In the genomic region with DNA sequence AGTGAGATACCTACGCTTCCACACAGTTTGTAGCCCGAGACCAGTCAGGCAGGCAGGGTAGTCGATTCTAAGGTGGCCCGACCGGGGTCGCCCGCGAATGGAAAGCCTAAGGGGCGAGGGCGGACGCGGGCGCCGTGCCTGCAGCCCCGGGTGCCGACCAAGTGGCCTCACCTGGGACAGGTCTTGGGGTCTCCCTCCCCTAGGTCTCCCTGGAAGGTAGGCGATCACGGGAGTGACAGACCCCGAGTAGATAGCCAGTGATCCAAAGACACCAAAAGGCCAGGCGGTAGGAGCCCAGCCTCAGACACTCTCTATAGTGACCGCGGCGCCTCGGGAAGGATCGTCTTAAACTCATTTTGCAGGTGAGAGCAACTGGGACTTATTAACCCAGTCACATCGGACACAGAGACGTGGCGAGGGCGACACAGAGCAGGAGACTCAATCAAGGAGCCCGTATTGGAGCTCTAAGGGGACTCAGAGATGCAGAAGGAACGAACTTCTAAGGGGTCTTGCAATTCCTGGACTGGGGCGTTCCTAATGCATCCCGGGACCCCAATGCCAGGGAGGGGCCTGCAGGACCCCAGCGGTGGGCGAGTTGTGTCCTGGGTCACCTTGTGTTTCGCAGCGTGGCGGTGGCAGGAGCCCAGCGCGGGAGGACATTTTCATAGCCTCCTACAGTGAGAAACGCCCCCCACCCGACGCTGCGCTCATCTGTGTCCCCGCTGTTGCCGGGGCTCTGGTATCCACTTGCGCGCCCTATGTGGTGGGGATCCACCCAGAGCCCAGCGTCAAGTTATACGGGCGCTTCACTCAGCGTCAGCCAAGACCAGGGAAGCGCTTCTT, we compare ENCODE assay signal across 10 cellular contexts. TPM values are rescaled to one million over a fixed set of nuclear protein-coding genes. Genes with fewer than 3 reads are reported as not detected.
A peak's percentile ranks its signal among the peaks of the same experiment; 100 is the strongest.
DNase-seq lines count a peak whose midpoint lies in the region; ATAC-seq and TF ChIP-seq lines count a peak whose summit lies in the region.
"Had no signal": no experiment of that assay in that cellular context is flagged by ENCODE, and none has a peak within 500 bp of the region (broad histone marks: within the 10 kb centered on the region; RNA-seq: fewer than 3 reads in every experiment).

No MANE protein-coding gene starts in this region.

- ATAC-seq in DND-41 (ENCODE audit: insufficient read depth, low read depth) (peak; percentile 66), GM19035 (IDR thresholded peaks at IDR 0.05; ENCODE audit: unreplicated experiment) (no peak)
- ATAC-seq: gastroesophageal sphincter had no signal

- no peaks in the 10 kb centered on the region for H3K9me3 Mint-ChIP-seq in neural crest cell

- peaks cover 45% of the 10 kb centered on the region for H3K4me1 ChIP-seq in DND-41 (ENCODE audit: insufficient read depth, low read length)

- peaks cover 8% of the 10 kb centered on the region for H3K9me3 ChIP-seq in DND-41 (ENCODE audit: insufficient read depth, low read length, severe bottlenecking)
- H3K9me3 ChIP-seq: gastroesophageal sphincter had no signal

- H3K4me1 Mint-ChIP-seq in neural crest cell: peaks cover 12% of the 10 kb centered on the region

- peak overlapping the region; percentile 68 for H3K4me3 Mint-ChIP-seq in neural crest cell

- TF ChIP-seq CTCF in DND-41 (IDR thresholded peaks at IDR 0.05; ENCODE audit: borderline replicate concordance, extremely low read depth, low read length, poor library complexity, severe bottlenecking) (peak; percentile 70), choroid plexus epithelial cell (conservative IDR thresholded peaks at IDR 0.05; ENCODE audit: low read depth, low read length) (peak; percentile 55), neural crest cell (conservative IDR thresholded peaks at IDR 0.05) (peak; percentile 62)

- peaks cover 16% of the 10 kb centered on the region for H3K27me3 ChIP-seq in DND-41 (ENCODE audit: insufficient read depth, low read length, poor library complexity)

- H3K4me2 ChIP-seq in DND-41 (ENCODE audit: insufficient read depth, low read length): peak overlapping the region; percentile 78

- H4K20me1 ChIP-seq in DND-41 (ENCODE audit: insufficient read depth, low read length): no peaks in the 10 kb centered on the region

- no peaks in the 10 kb centered on the region for H3K79me2 ChIP-seq in DND-41 (ENCODE audit: insufficient read depth, low read length)

- H2AFZ ChIP-seq in DND-41 (ENCODE audit: low read depth, low read length): peak overlapping the region; percentile 29

- H3K4me3 ChIP-seq in DND-41 (ENCODE audit: low read depth in 1 of 2, low read length in 2 of 2) (peak overlapping the region in 1 of 2 experiments; percentile 56; a peak in 2 of 4 replicates), choroid plexus epithelial cell (ENCODE audit: low read depth, low read length) (no peak overlapping the region)
- H3K4me3 ChIP-seq: gastroesophageal sphincter had no signal

- DNase-seq in DND-41: peak; percentile 64
- DNase-seq in HT-29 (ENCODE audit: low spot score): peak; percentile 33
- DNase-seq in choroid plexus epithelial cell (ENCODE audit: low read depth): no peak
- peak; percentile 48 for DNase-seq in neural crest cell (ENCODE audit: low read depth, low spot score)
- DNase-seq in activated gamma-delta T cell (lab: John Stamatoyannopoulos, UW): no peak
- no peak for DNase-seq in cortex of kidney (lab: John Stamatoyannopoulos, UW)
- DNase-seq in DMS79 treated with DMSO at 0.1 percent for 48 hours (lab: John Stamatoyannopoulos, UW): no peak

- no peaks in the 10 kb centered on the region for H3K36me3 Mint-ChIP-seq in neural crest cell (ENCODE audit: low read depth)

- no peak overlapping the region for H3K27ac ChIP-seq in DND-41 (ENCODE audit: low read length)
- H3K27ac ChIP-seq: gastroesophageal sphincter had no signal

- H3K27ac Mint-ChIP-seq in neural crest cell (ENCODE audit: unreplicated experiment): no peak overlapping the region

- H3K27me3 Mint-ChIP-seq in neural crest cell (ENCODE audit: low read depth): peaks cover 95% of the 10 kb centered on the region

- H3K9ac ChIP-seq in DND-41 (ENCODE audit: low read depth, low read length): peak overlapping the region; percentile 36; the same call in 1 of the 2 replicates

- no peaks in the 10 kb centered on the region for H3K36me3 ChIP-seq in DND-41 (ENCODE audit: insufficient read depth, low read length)
- H3K36me3 ChIP-seq: gastroesophageal sphincter had no signal

RNA-seq across cellular contexts. Expression of a gene that starts 2.1 kb away (rescaled TPM):
- total RNA-seq in HT-29 (2014; rRNA removed; shearing (Covaris generic)): not detected in 2 replicates
- total RNA-seq in neural crest cell: 3.8 and 4.2 TPM in 2 replicates
- total RNA-seq: activated CD8-positive, alpha-beta memory T cell treated with anti-CD3 and anti-CD28 coated beads for 36 hours; gastroesophageal sphincter had no signal

RNA-seq across cellular contexts. Expression of a gene that starts 26.1 kb away (rescaled TPM):
- 39.9 and 47.0 TPM in 2 replicates for total RNA-seq in HT-29 (2014; rRNA removed; shearing (Covaris generic))
- total RNA-seq in neural crest cell: 13.1 and 14.0 TPM in 2 replicates

Comparison
In these comparisons a context has a peak if more than half of its experiments do, and no peak if none do; other contexts are left out.
1. DNase-seq: peak in DND-41 (single experiment), HT-29 (single experiment) and neural crest cell (single experiment); none in choroid plexus epithelial cell (single experiment), activated gamma-delta T cell (single experiment), cortex of kidney (single experiment) and DMS79 treated with DMSO at 0.1 percent for 48 hours (single experiment).
2. Peak in every context shown above with its lines, with median percentiles within 50 percentile points of each other: CTCF ChIP-seq.